19 cellular contexts compared by ENCODE assay signal in the genomic region with DNA sequence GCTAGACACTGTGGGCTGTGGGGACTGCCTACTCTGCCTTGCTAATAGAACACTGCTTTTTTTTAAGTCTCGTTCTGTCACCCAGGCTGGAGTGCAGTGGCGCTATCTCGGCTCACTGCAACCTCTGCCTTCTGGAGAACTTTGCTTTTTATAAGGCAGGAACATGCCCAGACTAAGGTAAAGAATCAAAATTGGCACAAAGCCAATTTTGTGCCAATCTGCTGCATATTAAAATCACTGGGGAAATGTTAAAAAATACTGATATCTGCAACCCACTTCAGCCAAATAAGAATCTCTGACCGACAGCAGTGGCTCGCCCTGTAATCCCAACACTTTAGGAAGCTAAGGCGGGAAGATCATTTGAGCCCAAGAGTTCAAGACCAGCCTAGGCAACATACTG.
"Had no signal": no experiment of that assay in that cellular context is flagged by ENCODE, and none has a peak within 500 bp of the region (broad histone marks: within the 10 kb centered on the region; RNA-seq: fewer than 3 reads in every experiment).

No MANE protein-coding gene starts in this region.

- H3K4me3 ChIP-seq: esophagus muscularis mucosa, heart right ventricle, left ventricle myocardium inferior, mucosa of descending colon, neural progenitor cell, tibial artery had no signal

- H3K9ac ChIP-seq: neural progenitor cell had no signal

- H3K27ac ChIP-seq: brain microvascular endothelial cell, esophagus muscularis mucosa, heart right ventricle, left ventricle myocardium inferior, neural progenitor cell, tibial artery had no signal

- H3K4me2 ChIP-seq: neural progenitor cell had no signal

- H2AFZ ChIP-seq: neural progenitor cell had no signal

- H3K9me3 Mint-ChIP-seq: activated naive CD4-positive, alpha-beta T cell treated with anti-CD3 and anti-CD28 coated beads, Interleukin-2, amount 10 ng/mL, durations not matched to agents 7 days and 5 days; activated T-cell treated with anti-CD3 and anti-CD28 coated beads, Interleukin-2, amount 50 U/mL, for 4 hours; neural progenitor cell had no signal

- H3K9me3 ChIP-seq: esophagus muscularis mucosa, left ventricle myocardium inferior, mucosa of descending colon, tibial artery had no signal

- H3K4me1 ChIP-seq: neural progenitor cell had no signal

- H3K4me3 Mint-ChIP-seq: activated CD4-positive, alpha-beta T cell treated with anti-CD3 and anti-CD28 coated beads, Interleukin-2, amount 10 ng/mL, durations not matched to agents 7 days and 5 days; activated naive CD4-positive, alpha-beta T cell treated with anti-CD3 and anti-CD28 coated beads, Interleukin-2, amount 10 ng/mL, durations not matched to agents 7 days and 5 days; activated T-cell treated with anti-CD3 and anti-CD28 coated beads, Interleukin-2, amount 50 U/mL, for 4 hours; naive thymus-derived CD4-positive, alpha-beta T cell; neural progenitor cell had no signal

- H3K36me3 ChIP-seq: brain microvascular endothelial cell, esophagus muscularis mucosa, left ventricle myocardium inferior, neural progenitor cell, tibial artery had no signal

- H3K27me3 ChIP-seq: brain microvascular endothelial cell, esophagus muscularis mucosa, heart right ventricle, neural progenitor cell, tibial artery had no signal

- DNase-seq: activated CD4-positive, alpha-beta T cell treated with anti-CD3 and anti-CD28 coated beads, Interleukin-2, amount 10 ng/mL, durations not matched to agents 7 days and 5 days; activated CD8-positive, alpha-beta memory T cell treated with anti-CD3 and anti-CD28 coated beads, Interleukin-2, amount 50 U/mL, for 4 hours; activated naive CD4-positive, alpha-beta T cell treated with anti-CD3 and anti-CD28 coated beads, Interleukin-2, amount 10 ng/mL, durations not matched to agents 7 days and 5 days; activated T-cell treated with anti-CD3 and anti-CD28 coated beads, Interleukin-2, amount 50 U/mL, for 4 hours; aorta; brain microvascular endothelial cell; cerebellar nuclear complex; cortex of kidney; heart right ventricle; kidney glomerular epithelial cell; left ventricle myocardium inferior; mucosa of descending colon; naive thymus-derived CD4-positive, alpha-beta T cell; stimulated activated CD4-positive, alpha-beta T cell treated with anti-CD3 and anti-CD28 coated beads, Interleukin-2, amount 100 ng/mL, for 24 hours; stimulated activated naive CD4-positive, alpha-beta T cell treated with Interleukin-2 at 50 U/mL for 16 hours; tibial artery had no signal

- H3K27me3 Mint-ChIP-seq: activated naive CD4-positive, alpha-beta T cell treated with anti-CD3 and anti-CD28 coated beads, Interleukin-2, amount 10 ng/mL, durations not matched to agents 7 days and 5 days; naive thymus-derived CD4-positive, alpha-beta T cell; progenitor cell of endocrine pancreas had no signal

- H3K4me1 Mint-ChIP-seq: neural progenitor cell had no signal

- H3K36me3 Mint-ChIP-seq: activated naive CD4-positive, alpha-beta T cell treated with anti-CD3 and anti-CD28 coated beads, Interleukin-2, amount 10 ng/mL, durations not matched to agents 7 days and 5 days; neural progenitor cell had no signal

- H3K27ac Mint-ChIP-seq: activated CD4-positive, alpha-beta T cell treated with anti-CD3 and anti-CD28 coated beads, Interleukin-2, amount 10 ng/mL, durations not matched to agents 7 days and 5 days; activated naive CD4-positive, alpha-beta T cell treated with anti-CD3 and anti-CD28 coated beads, Interleukin-2, amount 10 ng/mL, durations not matched to agents 7 days and 5 days; naive thymus-derived CD4-positive, alpha-beta T cell; neural progenitor cell; progenitor cell of endocrine pancreas had no signal

- ATAC-seq: activated T-cell treated with anti-CD3 and anti-CD28 coated beads, Interleukin-2, amount 50 U/mL, for 4 hours; heart right ventricle; mucosa of descending colon; naive thymus-derived CD4-positive, alpha-beta T cell had no signal
